8 cellular contexts compared by ENCODE assay signal in the genomic region with DNA sequence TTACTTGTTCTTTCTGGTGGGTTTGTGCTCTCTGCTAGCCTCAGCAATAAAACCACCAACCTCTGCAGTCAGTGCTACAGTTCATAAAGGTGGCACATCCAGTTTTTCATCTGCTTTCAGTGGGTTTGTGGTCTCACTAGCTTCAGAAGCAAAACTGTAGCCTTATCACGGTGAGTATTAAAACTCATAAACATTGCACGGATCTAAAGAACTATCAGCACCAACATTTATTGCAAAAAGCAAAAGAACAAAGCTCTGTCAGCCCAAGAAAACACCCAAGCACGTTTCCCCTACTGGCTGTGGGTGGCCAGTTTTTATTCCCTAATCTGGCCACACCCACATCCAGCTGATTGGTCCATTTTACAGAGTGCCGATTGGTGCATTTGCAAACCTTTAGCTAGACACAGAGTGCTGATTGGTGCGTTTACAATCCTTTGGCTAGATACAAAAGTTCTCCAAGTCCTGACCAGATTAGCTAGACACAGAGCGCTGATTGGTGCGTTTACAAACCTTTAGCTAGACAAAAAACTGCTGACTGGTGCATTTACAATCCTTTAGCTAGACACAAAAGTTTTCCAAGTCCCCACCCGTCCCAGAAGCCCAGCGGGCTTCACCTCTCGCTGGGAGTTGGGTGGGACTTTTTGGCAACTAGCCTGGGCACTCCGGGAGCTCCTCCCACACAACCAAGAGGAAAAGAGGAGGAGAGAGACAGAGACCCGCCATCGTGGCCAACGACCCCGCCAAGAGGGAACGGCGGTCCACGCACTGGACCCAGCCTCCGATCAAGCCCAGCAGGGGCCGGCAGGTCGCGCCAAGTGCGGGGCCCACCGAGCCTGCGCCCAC. TPM values are rescaled to one million over a fixed set of nuclear protein-coding genes. Genes with fewer than 3 reads are reported as not detected.
A peak's percentile ranks its signal among the peaks of the same experiment; 100 is the strongest.
DNase-seq lines count a peak whose midpoint lies in the region; ATAC-seq, FAIRE-seq and TF ChIP-seq lines count a peak whose summit lies in the region.

No MANE protein-coding gene starts in this region.

- no peak overlapping the region for H3K18ac ChIP-seq in H1 (ENCODE audit: extremely low read depth, low read length)

- no peak overlapping the region for H3K56ac ChIP-seq in H1 (replicated peaks; ENCODE audit: insufficient read length, low read depth, low read length)

- peaks cover 24% of the 10 kb centered on the region for H3K9me3 Mint-ChIP-seq in T-helper 2 cell treated with Interferon-gamma antibody and Interleukin-4, amounts not matched to agents 5 μg/mL and 100 μg/mL, for 36 hours

- H2BK20ac ChIP-seq in H1 (ENCODE audit: low read length), result peak overlapping the region; percentile 43; the same call in 1 of the 2 replicates

- no peak overlapping the region for H2AFZ ChIP-seq in H1 (ENCODE audit: low read length)

- no peak overlapping the region for H2BK12ac ChIP-seq in H1 (ENCODE audit: low read depth, low read length)

- peaks cover 36% of the 10 kb centered on the region for H3K4me1 Mint-ChIP-seq in T-helper 2 cell treated with Interferon-gamma antibody and Interleukin-4, amounts not matched to agents 5 μg/mL and 100 μg/mL, for 36 hours (ENCODE audit: low read depth)

- H3K4me3 ChIP-seq in HEK293 (ENCODE audit: low read depth, low read length), result peak overlapping the region; percentile 25
- H3K4me3 ChIP-seq in H1 (ENCODE audit: extremely low read depth in 1 of 4, insufficient read depth in 2 of 4, low read depth in 3 of 4, low read length in 4 of 4), result no peak overlapping the region

- H3K9me3 ChIP-seq in HEK293 (ENCODE audit: control insufficient read depth, insufficient read depth, low read depth, low read length) (no peaks in the 10 kb centered on the region), H1 (ENCODE audit: insufficient read depth in 2 of 2, low read depth in 1 of 2, low read length in 1 of 2) (peaks cover 0 to 9% of the 10 kb centered on the region in 2 experiments; a peak in 3 of 4 replicates)

- H3K27ac Mint-ChIP-seq in T-helper 2 cell treated with Interferon-gamma antibody and Interleukin-4, amounts not matched to agents 5 μg/mL and 100 μg/mL, for 36 hours, result peak overlapping the region; percentile 92

- 0 out of 2 replicates have a peak, but pooled peaks cover 6% of the 10 kb centered on the region for H3K79me1 ChIP-seq in H1 (ENCODE audit: low read depth, low read length)

- no peak overlapping the region for H3K23ac ChIP-seq in H1 (ENCODE audit: insufficient read length)

- H3K9ac ChIP-seq in H1 (replicated peaks in 1 of 4; ENCODE audit: extremely low read depth in 1 of 4, low read depth in 3 of 4, low read length in 3 of 4), result no peak overlapping the region

- H3K4ac ChIP-seq in H1 (replicated peaks; ENCODE audit: insufficient read length, low read depth, low read length), result peak overlapping the region; percentile 65

- no peak for FAIRE-seq in H1 (lab: Jason Lieb, UNC)

- POLR2A ChIA-PET in HEK293 (lab: Yijun Ruan, JAX), result interaction anchor here (0.6 to 7.8 kb wide), 5 partner anchors 9 to 28 kb away, joined by 3 to 82 read pairs (median 5); partner anchors contain the start of genes C6orf52, PAK1IP1 and TMEM14B
- POLR2A ChIA-PET in H1 (lab: Charles Lee; ENCODE audit: partially characterized antibody), result interaction anchor here (1.2 to 6.9 kb wide), 4 partner anchors 9 to 27 kb away, joined by 3 to 39 read pairs (median 16); partner anchors contain the start of genes C6orf52, PAK1IP1 and TMEM14B

- peak overlapping the region; percentile 72; the same call in 1 of the 2 replicates for H2BK5ac ChIP-seq in H1 (ENCODE audit: low read depth, low read length)

- TF ChIP-seq CTCF in HEK293 (tag by site-specific recombination; IDR thresholded peaks at IDR 0.05) (no peak), H1 (IDR thresholded peaks at IDR 0.05; ENCODE audit: control extremely low read depth in 1 of 3, insufficient read depth in 1 of 3, low read depth in 1 of 3, low read length in 3 of 3) (no peak)

- intact Hi-C loops in posterior vena cava (cut with DNase I), result no loop called here

- H3K4me2 ChIP-seq in H1 (ENCODE audit: insufficient read depth in 1 of 2, low read depth in 2 of 2, low read length in 2 of 2), result no peak overlapping the region

- TF ChIP-seq RAD21 in H1 (IDR thresholded peaks at IDR 0.05 in 1 of 2, conservative IDR thresholded peaks at IDR 0.05 in 1 of 2; ENCODE audit: low read depth in 2 of 2, low read length in 2 of 2), result no peak

- DNase-seq in T-helper 2 cell treated with Interferon-gamma antibody and Interleukin-4, amounts not matched to agents 5 μg/mL and 100 μg/mL, for 36 hours (ENCODE audit: low spot score), result peak; percentile 47
- DNase-seq in H1 (ENCODE audit: low read depth in 1 of 2, low spot score in 2 of 2) (no peak), posterior vena cava (ENCODE audit: low spot score) (peak; percentile 80), GF-D8 (lab: John Stamatoyannopoulos, UW) (no peak), AG08395 (ENCODE audit: low spot score) (no peak), DMS79 treated with DMSO at 0.1 percent for 48 hours (lab: John Stamatoyannopoulos, UW) (no peak)

- H2BK15ac ChIP-seq in H1 (ENCODE audit: low read length), result 0 out of 2 replicates have a peak overlapping the region, but pooled peaks have one; percentile 36

- CTCF ChIA-PET in HEK293 (lab: Yijun Ruan, JAX), result interaction anchor here (0.6 to 1.6 kb wide), 6 partner anchors 28 to 336 kb away, joined by 3 to 4 read pairs (median 4); partner anchors contain the start of genes SYCP2L and TMEM14B
- CTCF ChIA-PET in H1 (lab: Charles Lee; ENCODE audit: partially characterized antibody), result interaction anchor here (0.7 to 1.3 kb wide), 5 partner anchors 11 to 249 kb away, joined by 3 read pairs; no protein-coding TSS in a partner anchor

- no peak overlapping the region for H4K5ac ChIP-seq in H1 (ENCODE audit: insufficient read length, low read depth, low read length)

- 95% methylated on average over 15 of the region's 25 CpGs; no CpG with 5 or more reads in 1 of the 2 experiments for WGBS in H1 (ENCODE audit: extremely low coverage in 1 of 2, insufficient coverage in 1 of 2, insufficient read length in 1 of 2, insufficient replicate concordance in 2 of 2, low coverage in 1 of 2, low lambda C conversion rate in 2 of 2, missing lambda C conversion rate in 1 of 2), 2 experiments

- peaks cover 13% of the 10 kb centered on the region for H3K36me3 Mint-ChIP-seq in T-helper 2 cell treated with Interferon-gamma antibody and Interleukin-4, amounts not matched to agents 5 μg/mL and 100 μg/mL, for 36 hours (ENCODE audit: low read depth)

- TF ChIP-seq EP300 in H1 (IDR thresholded peaks at IDR 0.05; ENCODE audit: borderline replicate concordance in 1 of 2, low read depth in 2 of 2, low read length in 2 of 2), result no peak

- H2BK120ac ChIP-seq in H1 (replicated peaks; ENCODE audit: low read depth, low read length), result peak overlapping the region; percentile 69

- peaks cover 4% of the 10 kb centered on the region; the same call in 1 of the 2 replicates for H3K23me2 ChIP-seq in H1 (ENCODE audit: low read depth, low read length)

- no peak overlapping the region for H2AK5ac ChIP-seq in H1 (ENCODE audit: low read depth, low read length)

- H3K79me2 ChIP-seq in H1 (ENCODE audit: control insufficient read depth in 1 of 2, insufficient read depth in 2 of 2, low read length in 2 of 2), result peaks cover 3 to 10% of the 10 kb centered on the region in 2 experiments; a peak in 3 of 4 replicates

- no peaks in the 10 kb centered on the region for H3K27me3 ChIP-seq in H1 (replicated peaks in 1 of 4; ENCODE audit: control insufficient read depth in 3 of 4, extremely low read depth in 1 of 4, insufficient read depth in 3 of 4, low read length in 3 of 4)

- peaks cover 0 to under 1% of the 10 kb centered on the region in 2 experiments; a peak in 1 of 3 replicates for H3K36me3 ChIP-seq in HEK293 (ENCODE audit: control insufficient read depth in 2 of 2, insufficient read depth in 1 of 2, low read length in 2 of 2)
- no peaks in the 10 kb centered on the region; a peak in 1 of 8 replicates for H3K36me3 ChIP-seq in H1 (ENCODE audit: control insufficient read depth in 2 of 4, insufficient read depth in 4 of 4, low read length in 3 of 4)

- peak overlapping the region; percentile 83 for H3K4me3 Mint-ChIP-seq in T-helper 2 cell treated with Interferon-gamma antibody and Interleukin-4, amounts not matched to agents 5 μg/mL and 100 μg/mL, for 36 hours

- H3K4me1 ChIP-seq in HEK293 (ENCODE audit: control insufficient read depth, insufficient read depth, low read length), result no peaks in the 10 kb centered on the region
- H3K4me1 ChIP-seq in H1 (replicated peaks in 1 of 4; ENCODE audit: control insufficient read depth in 3 of 4, insufficient read depth in 4 of 4, low read length in 3 of 4), result peaks cover 0 to 9% (median 4%) of the 10 kb centered on the region in 4 experiments; a peak in 3 of 7 replicates

- H4K91ac ChIP-seq in H1 (replicated peaks; ENCODE audit: insufficient read length, low read length), result peak overlapping the region; percentile 33

- H3K14ac ChIP-seq in H1 (ENCODE audit: insufficient read length), result no peak overlapping the region

- H4K8ac ChIP-seq in H1 (ENCODE audit: extremely low read depth, insufficient read depth, low read length), result no peak overlapping the region

- H3K27me3 Mint-ChIP-seq in T-helper 2 cell treated with Interferon-gamma antibody and Interleukin-4, amounts not matched to agents 5 μg/mL and 100 μg/mL, for 36 hours (ENCODE audit: low read depth), result no peaks in the 10 kb centered on the region

- H4K20me1 ChIP-seq in H1 (replicated peaks in 1 of 2; ENCODE audit: control insufficient read depth in 1 of 2, insufficient read depth in 2 of 2, low read length in 2 of 2), result no peaks in the 10 kb centered on the region

- ATAC-seq in GM21447 (IDR thresholded peaks at IDR 0.05; ENCODE audit: unreplicated experiment), result no peak

- H3K27ac ChIP-seq in HEK293 (ENCODE audit: extremely low read depth, low read depth, low read length) (peak overlapping the region; percentile 54; the same call in 1 of the 2 replicates), H1 (ENCODE audit: low read depth, low read length) (no peak overlapping the region)

- no peak for TF ChIP-seq POLR2A in H1 (IDR thresholded peaks at IDR 0.05; ENCODE audit: control extremely low read depth in 1 of 2, low read depth in 2 of 2, low read length in 2 of 2)

RNA-seq across cellular contexts. Expression of gene TMEM14C, which starts 3.3 kb away (rescaled TPM):
- 111 and 116 TPM in 2 replicates for total RNA-seq in H1 (2021; fragmentation: NEBNext Ultra II Directional; extraction: Animal tissue kit (Norgen Biotek cat#: 25700))
- polyA plus RNA-seq in H1 (2011; rRNA removed), result 125 and 157 TPM in 2 replicates
- 175 TPM for polyA plus RNA-seq in H1 (2011; cell fraction: cytosol; rRNA removed)
- polyA plus RNA-seq in H1 (2011; cell fraction: nucleus; rRNA removed), result 75.6 TPM
- polyA plus RNA-seq in H1 (2012, experiment 1 of 2), result 93.9 to 111 TPM (median 106 TPM) in 4 replicates
- 161 TPM for polyA plus RNA-seq in H1 (2012, experiment 2 of 2)
- 215 TPM for polyA plus RNA-seq in H1 (2013, experiment 1 of 2)
- 248 TPM for polyA plus RNA-seq in H1 (2013, experiment 2 of 2)
- polyA minus RNA-seq in H1 (2011; rRNA and poly(A)+ RNA removed), result 62.0 and 73.1 TPM in 2 replicates
- polyA minus RNA-seq in H1 (2011; cell fraction: cytosol; rRNA and poly(A)+ RNA removed), result 37.1 TPM
- polyA minus RNA-seq in H1 (2011; cell fraction: nucleus; rRNA and poly(A)+ RNA removed), result 34.3 TPM
- 100 to 1,000 TPM in 1 of 2 donors, 10 to 100 TPM in 1; 92.0 to 105 TPM for total RNA-seq in posterior vena cava

RNA-seq across cellular contexts. Expression of gene PAK1IP1, which starts 24.8 kb away (rescaled TPM):
- 43.6 and 46.4 TPM in 2 replicates for total RNA-seq in H1 (2021; fragmentation: NEBNext Ultra II Directional; extraction: Animal tissue kit (Norgen Biotek cat#: 25700))
- 13.2 and 19.7 TPM in 2 replicates for polyA plus RNA-seq in H1 (2011; rRNA removed)
- 29.5 TPM for polyA plus RNA-seq in H1 (2011; cell fraction: cytosol; rRNA removed)
- polyA plus RNA-seq in H1 (2011; cell fraction: nucleus; rRNA removed), result 9.4 TPM
- 27.5 to 47.3 TPM (median 30.5 TPM) in 4 replicates for polyA plus RNA-seq in H1 (2012, experiment 1 of 2)
- 4.3 TPM for polyA plus RNA-seq in H1 (2012, experiment 2 of 2)
- polyA plus RNA-seq in H1 (2013, experiment 1 of 2), result 61.5 TPM
- 61.8 TPM for polyA plus RNA-seq in H1 (2013, experiment 2 of 2)
- 13.7 and 16.1 TPM in 2 replicates for polyA minus RNA-seq in H1 (2011; rRNA and poly(A)+ RNA removed)
- 9.0 TPM for polyA minus RNA-seq in H1 (2011; cell fraction: cytosol; rRNA and poly(A)+ RNA removed)
- polyA minus RNA-seq in H1 (2011; cell fraction: nucleus; rRNA and poly(A)+ RNA removed), result 14.9 TPM
- 10 to 100 TPM; 12.4 to 14.9 TPM for total RNA-seq in posterior vena cava

RNA-seq across cellular contexts. Expression of gene C6orf52, which starts 25.2 kb away (rescaled TPM):
- total RNA-seq in H1 (2021; fragmentation: NEBNext Ultra II Directional; extraction: Animal tissue kit (Norgen Biotek cat#: 25700)), result 1.1 and 1.5 TPM in 2 replicates
- polyA plus RNA-seq in H1 (2011; rRNA removed), result 1.5 and 3.1 TPM in 2 replicates
- 2.4 TPM for polyA plus RNA-seq in H1 (2011; cell fraction: cytosol; rRNA removed)
- polyA plus RNA-seq in H1 (2011; cell fraction: nucleus; rRNA removed), result 0.78 TPM
- 1.4 to 2.0 TPM (median 1.7 TPM) in 4 replicates for polyA plus RNA-seq in H1 (2012, experiment 1 of 2)
- polyA plus RNA-seq in H1 (2012, experiment 2 of 2), result 1.9 TPM
- 3.5 TPM for polyA plus RNA-seq in H1 (2013, experiment 1 of 2)
- polyA plus RNA-seq in H1 (2013, experiment 2 of 2), result 2.7 TPM
- polyA minus RNA-seq in H1 (2011; rRNA and poly(A)+ RNA removed), result 0.63 TPM in 1 of 2 replicates, not detected in the other
- polyA minus RNA-seq in H1 (2011; cell fraction: cytosol; rRNA and poly(A)+ RNA removed), result not detected
- polyA minus RNA-seq in H1 (2011; cell fraction: nucleus; rRNA and poly(A)+ RNA removed), result not detected
- total RNA-seq in posterior vena cava, result not detected

RNA-seq across cellular contexts. Expression of gene TMEM14B, which starts 28.0 kb away (rescaled TPM):
- total RNA-seq in H1 (2021; fragmentation: NEBNext Ultra II Directional; extraction: Animal tissue kit (Norgen Biotek cat#: 25700)), result 83.8 and 84.6 TPM in 2 replicates
- polyA plus RNA-seq in H1 (2011; rRNA removed), result 74.4 and 109 TPM in 2 replicates
- polyA plus RNA-seq in H1 (2011; cell fraction: cytosol; rRNA removed), result 123 TPM
- 33.9 TPM for polyA plus RNA-seq in H1 (2011; cell fraction: nucleus; rRNA removed)
- polyA plus RNA-seq in H1 (2012, experiment 1 of 2), result 58.9 to 78.5 TPM (median 65.4 TPM) in 4 replicates
- polyA plus RNA-seq in H1 (2012, experiment 2 of 2), result 74.5 TPM
- 128 TPM for polyA plus RNA-seq in H1 (2013, experiment 1 of 2)
- polyA plus RNA-seq in H1 (2013, experiment 2 of 2), result 143 TPM
- polyA minus RNA-seq in H1 (2011; rRNA and poly(A)+ RNA removed), result 41.8 and 44.3 TPM in 2 replicates
- 20.8 TPM for polyA minus RNA-seq in H1 (2011; cell fraction: cytosol; rRNA and poly(A)+ RNA removed)
- polyA minus RNA-seq in H1 (2011; cell fraction: nucleus; rRNA and poly(A)+ RNA removed), result 51.4 TPM
- 10 to 100 TPM; 53.7 to 60.2 TPM for total RNA-seq in posterior vena cava

Comparison
In these comparisons a context has a peak if more than half of its experiments do, and no peak if none do; other contexts are left out.
1. DNase-seq: peak in T-helper 2 cell treated with Interferon-gamma antibody and Interleukin-4, amounts not matched to agents 5 μg/mL and 100 μg/mL, for 36 hours (single experiment) and posterior vena cava (single experiment); none in H1 (0 of 2), GF-D8 (single experiment), AG08395 (single experiment) and DMS79 treated with DMSO at 0.1 percent for 48 hours (single experiment).